23 cellular contexts compared by ENCODE assay signal in genomic region chr14:32014498-32014897, GRCh38.
"Had no signal": no experiment of that assay in that cellular context is flagged by ENCODE, and none has a peak within 500 bp of the region (broad histone marks: within the 10 kb centered on the region; RNA-seq: fewer than 3 reads in every experiment).

No MANE protein-coding gene starts in this region.

- FAIRE-seq: endometrium, frontal cortex, urothelium cell line had no signal

- DNase-seq: cerebellar nuclear complex; cortex of kidney; effector memory CD8-positive, alpha-beta T cell; erythroblast; hypothalamus; immature natural killer cell; islet precursor cell; kidney glomerular epithelial cell; natural killer cell; nucleus accumbens; retina; stimulated activated CD4-positive, alpha-beta T cell treated with anti-CD3 and anti-CD28 coated beads, Interleukin-2, amount 100 ng/mL, for 24 hours; stimulated activated CD4-positive, alpha-beta T cell treated with anti-CD3 and anti-CD28 coated beads, Interleukin-4, amount 100 ng/mL, for 24 hours; stimulated activated naive CD4-positive, alpha-beta T cell treated with Interleukin-2 at 50 U/mL for 16 hours; stomach; tibial artery; upper lobe of left lung had no signal

- H3K4me3 ChIP-seq: lung, stomach, tibial artery, upper lobe of left lung had no signal

- H3K27ac ChIP-seq: stomach, tibial artery, upper lobe of left lung had no signal

- H3K4me1 ChIP-seq: upper lobe of left lung had no signal

- H3K27me3 ChIP-seq: stomach, tibial artery, upper lobe of left lung had no signal

- H3K9me3 ChIP-seq: stomach, tibial artery, upper lobe of left lung had no signal

- H3K36me3 ChIP-seq: stomach, tibial artery, upper lobe of left lung had no signal

- ATAC-seq: effector memory CD8-positive, alpha-beta T cell; natural killer cell; sciatic nerve; stimulated activated effector memory CD8-positive, alpha-beta T cell treated with anti-CD3 and anti-CD28 coated beads, Interleukin-12 subunit alpha, Interleukin-12 subunit beta, amount 100 ng/mL, for 72 hours had no signal
